Comparison of ENCODE assay signal across 1 cellular context in the genomic region with DNA sequence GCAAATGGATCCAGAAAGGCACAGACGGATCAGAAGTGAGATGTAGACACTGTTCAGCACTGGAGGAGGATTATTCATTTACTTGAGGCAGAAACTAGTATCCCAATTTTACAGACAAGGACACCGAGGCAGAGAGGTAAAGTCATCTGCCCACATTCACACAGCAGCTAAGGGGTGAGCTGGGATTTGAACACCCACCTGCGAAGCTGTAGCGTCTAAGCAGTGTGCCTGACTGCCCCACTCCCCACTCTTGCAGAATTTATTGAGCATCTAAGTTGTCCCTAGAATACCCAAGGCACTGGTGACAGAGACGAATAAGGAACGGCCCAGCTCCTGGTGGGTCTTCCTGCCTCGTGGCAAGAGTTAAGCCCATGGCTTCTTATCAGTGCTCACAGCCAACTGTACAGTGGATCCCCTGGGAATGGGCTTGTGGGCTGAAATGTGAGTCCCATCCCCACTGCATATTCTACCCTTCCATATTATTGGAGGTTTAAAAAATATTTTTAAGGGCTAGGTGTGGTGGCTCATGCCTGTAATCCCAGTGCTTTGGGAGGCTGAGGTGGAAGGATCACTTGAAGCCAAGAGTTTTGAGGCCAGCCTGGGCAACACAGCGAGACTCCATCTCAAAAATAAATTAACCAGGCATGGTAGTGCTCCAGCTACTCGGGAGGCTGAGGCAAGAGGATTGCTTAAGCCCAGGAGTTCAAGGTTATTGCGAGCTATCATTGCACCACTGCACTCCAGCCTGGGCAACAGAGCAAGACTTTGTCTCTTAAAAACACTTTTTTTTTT.
TF ChIP-seq lines count a peak whose summit lies in the region.

No MANE protein-coding gene starts in this region.

TF ChIP-seq in HepG2, 621 proteins besides CTCF, POLR2A, EP300 and RAD21 (continued from another document and continues in another):
- TF ChIP-seq, protein P1, sequence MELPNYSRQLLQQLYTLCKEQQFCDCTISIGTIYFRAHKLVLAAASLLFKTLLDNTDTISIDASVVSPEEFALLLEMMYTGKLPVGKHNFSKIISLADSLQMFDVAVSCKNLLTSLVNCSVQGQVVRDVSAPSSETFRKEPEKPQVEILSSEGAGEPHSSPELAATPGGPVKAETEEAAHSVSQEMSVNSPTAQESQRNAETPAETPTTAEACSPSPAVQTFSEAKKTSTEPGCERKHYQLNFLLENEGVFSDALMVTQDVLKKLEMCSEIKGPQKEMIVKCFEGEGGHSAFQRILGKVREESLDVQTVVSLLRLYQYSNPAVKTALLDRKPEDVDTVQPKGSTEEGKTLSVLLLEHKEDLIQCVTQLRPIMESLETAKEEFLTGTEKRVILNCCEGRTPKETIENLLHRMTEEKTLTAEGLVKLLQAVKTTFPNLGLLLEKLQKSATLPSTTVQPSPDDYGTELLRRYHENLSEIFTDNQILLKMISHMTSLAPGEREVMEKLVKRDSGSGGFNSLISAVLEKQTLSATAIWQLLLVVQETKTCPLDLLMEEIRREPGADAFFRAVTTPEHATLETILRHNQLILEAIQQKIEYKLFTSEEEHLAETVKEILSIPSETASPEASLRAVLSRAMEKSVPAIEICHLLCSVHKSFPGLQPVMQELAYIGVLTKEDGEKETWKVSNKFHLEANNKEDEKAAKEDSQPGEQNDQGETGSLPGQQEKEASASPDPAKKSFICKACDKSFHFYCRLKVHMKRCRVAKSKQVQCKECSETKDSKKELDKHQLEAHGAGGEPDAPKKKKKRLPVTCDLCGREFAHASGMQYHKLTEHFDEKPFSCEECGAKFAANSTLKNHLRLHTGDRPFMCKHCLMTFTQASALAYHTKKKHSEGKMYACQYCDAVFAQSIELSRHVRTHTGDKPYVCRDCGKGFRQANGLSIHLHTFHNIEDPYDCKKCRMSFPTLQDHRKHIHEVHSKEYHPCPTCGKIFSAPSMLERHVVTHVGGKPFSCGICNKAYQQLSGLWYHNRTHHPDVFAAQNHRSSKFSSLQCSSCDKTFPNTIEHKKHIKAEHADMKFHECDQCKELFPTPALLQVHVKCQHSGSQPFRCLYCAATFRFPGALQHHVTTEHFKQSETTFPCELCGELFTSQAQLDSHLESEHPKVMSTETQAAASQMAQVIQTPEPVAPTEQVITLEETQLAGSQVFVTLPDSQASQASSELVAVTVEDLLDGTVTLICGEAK (IDR thresholded peaks at IDR 0.05) = no peak
- TF ChIP-seq, protein P1 (CRISPR knock-in tag; IDR thresholded peaks at IDR 0.05) = no peak
- TF ChIP-seq, protein P2, sequence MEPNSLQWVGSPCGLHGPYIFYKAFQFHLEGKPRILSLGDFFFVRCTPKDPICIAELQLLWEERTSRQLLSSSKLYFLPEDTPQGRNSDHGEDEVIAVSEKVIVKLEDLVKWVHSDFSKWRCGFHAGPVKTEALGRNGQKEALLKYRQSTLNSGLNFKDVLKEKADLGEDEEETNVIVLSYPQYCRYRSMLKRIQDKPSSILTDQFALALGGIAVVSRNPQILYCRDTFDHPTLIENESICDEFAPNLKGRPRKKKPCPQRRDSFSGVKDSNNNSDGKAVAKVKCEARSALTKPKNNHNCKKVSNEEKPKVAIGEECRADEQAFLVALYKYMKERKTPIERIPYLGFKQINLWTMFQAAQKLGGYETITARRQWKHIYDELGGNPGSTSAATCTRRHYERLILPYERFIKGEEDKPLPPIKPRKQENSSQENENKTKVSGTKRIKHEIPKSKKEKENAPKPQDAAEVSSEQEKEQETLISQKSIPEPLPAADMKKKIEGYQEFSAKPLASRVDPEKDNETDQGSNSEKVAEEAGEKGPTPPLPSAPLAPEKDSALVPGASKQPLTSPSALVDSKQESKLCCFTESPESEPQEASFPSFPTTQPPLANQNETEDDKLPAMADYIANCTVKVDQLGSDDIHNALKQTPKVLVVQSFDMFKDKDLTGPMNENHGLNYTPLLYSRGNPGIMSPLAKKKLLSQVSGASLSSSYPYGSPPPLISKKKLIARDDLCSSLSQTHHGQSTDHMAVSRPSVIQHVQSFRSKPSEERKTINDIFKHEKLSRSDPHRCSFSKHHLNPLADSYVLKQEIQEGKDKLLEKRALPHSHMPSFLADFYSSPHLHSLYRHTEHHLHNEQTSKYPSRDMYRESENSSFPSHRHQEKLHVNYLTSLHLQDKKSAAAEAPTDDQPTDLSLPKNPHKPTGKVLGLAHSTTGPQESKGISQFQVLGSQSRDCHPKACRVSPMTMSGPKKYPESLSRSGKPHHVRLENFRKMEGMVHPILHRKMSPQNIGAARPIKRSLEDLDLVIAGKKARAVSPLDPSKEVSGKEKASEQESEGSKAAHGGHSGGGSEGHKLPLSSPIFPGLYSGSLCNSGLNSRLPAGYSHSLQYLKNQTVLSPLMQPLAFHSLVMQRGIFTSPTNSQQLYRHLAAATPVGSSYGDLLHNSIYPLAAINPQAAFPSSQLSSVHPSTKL (CRISPR knock-in tag; IDR thresholded peaks at IDR 0.05) = peak; percentile 56
- TF ChIP-seq NCOR1 (IDR thresholded peaks at IDR 0.05; ENCODE audit: borderline replicate concordance, low read length) (peak; percentile 47; the same call in 1 of the 2 replicates), NR2C2 (CRISPR knock-in tag; IDR thresholded peaks at IDR 0.05; ENCODE audit: borderline replicate concordance) (peak; percentile 66; the same call in 1 of the 2 replicates), ZNF263 (CRISPR knock-in tag; IDR thresholded peaks at IDR 0.05) (peak; percentile 81), STAT5B (CRISPR knock-in tag; IDR thresholded peaks at IDR 0.05) (no peak), GATAD2A (CRISPR knock-in tag; IDR thresholded peaks at IDR 0.05) (peak; percentile 60), CEBPB (IDR thresholded peaks at IDR 0.05; ENCODE audit: borderline replicate concordance, low read depth, low read length) (peak; percentile 89), ZNF343 (CRISPR knock-in tag; IDR thresholded peaks at IDR 0.05) (no peak; the same call in 1 of the 2 replicates), ZNF879 (CRISPR knock-in tag; IDR thresholded peaks at IDR 0.05) (no peak), NAIF1 (CRISPR knock-in tag; IDR thresholded peaks at IDR 0.05; ENCODE audit: borderline replicate concordance) (no peak), RXRB (CRISPR knock-in tag; IDR thresholded peaks at IDR 0.05; ENCODE audit: borderline replicate concordance) (peak; percentile 21; the same call in 1 of the 2 replicates), ZNF10 (CRISPR knock-in tag; IDR thresholded peaks at IDR 0.05; ENCODE audit: borderline replicate concordance, low read depth) (no peak), ZNF121 (CRISPR knock-in tag; IDR thresholded peaks at IDR 0.05) (peak; percentile 99), MIER3 (CRISPR knock-in tag; IDR thresholded peaks at IDR 0.05; ENCODE audit: borderline replicate concordance) (no peak), SSRP1 (CRISPR knock-in tag; IDR thresholded peaks at IDR 0.05) (0 out of 2 replicates have a peak, but pooled peaks have one; percentile 34)
- TF ChIP-seq, protein P3, sequence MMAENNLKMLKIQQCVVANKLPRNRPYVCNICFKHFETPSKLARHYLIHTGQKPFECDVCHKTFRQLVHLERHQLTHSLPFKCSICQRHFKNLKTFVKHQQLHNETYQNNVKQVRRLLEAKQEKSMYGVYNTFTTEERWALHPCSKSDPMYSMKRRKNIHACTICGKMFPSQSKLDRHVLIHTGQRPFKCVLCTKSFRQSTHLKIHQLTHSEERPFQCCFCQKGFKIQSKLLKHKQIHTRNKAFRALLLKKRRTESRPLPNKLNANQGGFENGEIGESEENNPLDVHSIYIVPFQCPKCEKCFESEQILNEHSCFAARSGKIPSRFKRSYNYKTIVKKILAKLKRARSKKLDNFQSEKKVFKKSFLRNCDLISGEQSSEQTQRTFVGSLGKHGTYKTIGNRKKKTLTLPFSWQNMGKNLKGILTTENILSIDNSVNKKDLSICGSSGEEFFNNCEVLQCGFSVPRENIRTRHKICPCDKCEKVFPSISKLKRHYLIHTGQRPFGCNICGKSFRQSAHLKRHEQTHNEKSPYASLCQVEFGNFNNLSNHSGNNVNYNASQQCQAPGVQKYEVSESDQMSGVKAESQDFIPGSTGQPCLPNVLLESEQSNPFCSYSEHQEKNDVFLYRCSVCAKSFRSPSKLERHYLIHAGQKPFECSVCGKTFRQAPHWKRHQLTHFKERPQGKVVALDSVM (CRISPR knock-in tag; IDR thresholded peaks at IDR 0.05) = peak; percentile 95
- TF ChIP-seq, protein P4, sequence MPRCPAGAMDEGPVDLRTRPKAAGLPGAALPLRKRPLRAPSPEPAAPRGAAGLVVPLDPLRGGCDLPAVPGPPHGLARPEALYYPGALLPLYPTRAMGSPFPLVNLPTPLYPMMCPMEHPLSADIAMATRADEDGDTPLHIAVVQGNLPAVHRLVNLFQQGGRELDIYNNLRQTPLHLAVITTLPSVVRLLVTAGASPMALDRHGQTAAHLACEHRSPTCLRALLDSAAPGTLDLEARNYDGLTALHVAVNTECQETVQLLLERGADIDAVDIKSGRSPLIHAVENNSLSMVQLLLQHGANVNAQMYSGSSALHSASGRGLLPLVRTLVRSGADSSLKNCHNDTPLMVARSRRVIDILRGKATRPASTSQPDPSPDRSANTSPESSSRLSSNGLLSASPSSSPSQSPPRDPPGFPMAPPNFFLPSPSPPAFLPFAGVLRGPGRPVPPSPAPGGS (CRISPR knock-in tag; IDR thresholded peaks at IDR 0.05) = no peak
- TF ChIP-seq, protein P5, sequence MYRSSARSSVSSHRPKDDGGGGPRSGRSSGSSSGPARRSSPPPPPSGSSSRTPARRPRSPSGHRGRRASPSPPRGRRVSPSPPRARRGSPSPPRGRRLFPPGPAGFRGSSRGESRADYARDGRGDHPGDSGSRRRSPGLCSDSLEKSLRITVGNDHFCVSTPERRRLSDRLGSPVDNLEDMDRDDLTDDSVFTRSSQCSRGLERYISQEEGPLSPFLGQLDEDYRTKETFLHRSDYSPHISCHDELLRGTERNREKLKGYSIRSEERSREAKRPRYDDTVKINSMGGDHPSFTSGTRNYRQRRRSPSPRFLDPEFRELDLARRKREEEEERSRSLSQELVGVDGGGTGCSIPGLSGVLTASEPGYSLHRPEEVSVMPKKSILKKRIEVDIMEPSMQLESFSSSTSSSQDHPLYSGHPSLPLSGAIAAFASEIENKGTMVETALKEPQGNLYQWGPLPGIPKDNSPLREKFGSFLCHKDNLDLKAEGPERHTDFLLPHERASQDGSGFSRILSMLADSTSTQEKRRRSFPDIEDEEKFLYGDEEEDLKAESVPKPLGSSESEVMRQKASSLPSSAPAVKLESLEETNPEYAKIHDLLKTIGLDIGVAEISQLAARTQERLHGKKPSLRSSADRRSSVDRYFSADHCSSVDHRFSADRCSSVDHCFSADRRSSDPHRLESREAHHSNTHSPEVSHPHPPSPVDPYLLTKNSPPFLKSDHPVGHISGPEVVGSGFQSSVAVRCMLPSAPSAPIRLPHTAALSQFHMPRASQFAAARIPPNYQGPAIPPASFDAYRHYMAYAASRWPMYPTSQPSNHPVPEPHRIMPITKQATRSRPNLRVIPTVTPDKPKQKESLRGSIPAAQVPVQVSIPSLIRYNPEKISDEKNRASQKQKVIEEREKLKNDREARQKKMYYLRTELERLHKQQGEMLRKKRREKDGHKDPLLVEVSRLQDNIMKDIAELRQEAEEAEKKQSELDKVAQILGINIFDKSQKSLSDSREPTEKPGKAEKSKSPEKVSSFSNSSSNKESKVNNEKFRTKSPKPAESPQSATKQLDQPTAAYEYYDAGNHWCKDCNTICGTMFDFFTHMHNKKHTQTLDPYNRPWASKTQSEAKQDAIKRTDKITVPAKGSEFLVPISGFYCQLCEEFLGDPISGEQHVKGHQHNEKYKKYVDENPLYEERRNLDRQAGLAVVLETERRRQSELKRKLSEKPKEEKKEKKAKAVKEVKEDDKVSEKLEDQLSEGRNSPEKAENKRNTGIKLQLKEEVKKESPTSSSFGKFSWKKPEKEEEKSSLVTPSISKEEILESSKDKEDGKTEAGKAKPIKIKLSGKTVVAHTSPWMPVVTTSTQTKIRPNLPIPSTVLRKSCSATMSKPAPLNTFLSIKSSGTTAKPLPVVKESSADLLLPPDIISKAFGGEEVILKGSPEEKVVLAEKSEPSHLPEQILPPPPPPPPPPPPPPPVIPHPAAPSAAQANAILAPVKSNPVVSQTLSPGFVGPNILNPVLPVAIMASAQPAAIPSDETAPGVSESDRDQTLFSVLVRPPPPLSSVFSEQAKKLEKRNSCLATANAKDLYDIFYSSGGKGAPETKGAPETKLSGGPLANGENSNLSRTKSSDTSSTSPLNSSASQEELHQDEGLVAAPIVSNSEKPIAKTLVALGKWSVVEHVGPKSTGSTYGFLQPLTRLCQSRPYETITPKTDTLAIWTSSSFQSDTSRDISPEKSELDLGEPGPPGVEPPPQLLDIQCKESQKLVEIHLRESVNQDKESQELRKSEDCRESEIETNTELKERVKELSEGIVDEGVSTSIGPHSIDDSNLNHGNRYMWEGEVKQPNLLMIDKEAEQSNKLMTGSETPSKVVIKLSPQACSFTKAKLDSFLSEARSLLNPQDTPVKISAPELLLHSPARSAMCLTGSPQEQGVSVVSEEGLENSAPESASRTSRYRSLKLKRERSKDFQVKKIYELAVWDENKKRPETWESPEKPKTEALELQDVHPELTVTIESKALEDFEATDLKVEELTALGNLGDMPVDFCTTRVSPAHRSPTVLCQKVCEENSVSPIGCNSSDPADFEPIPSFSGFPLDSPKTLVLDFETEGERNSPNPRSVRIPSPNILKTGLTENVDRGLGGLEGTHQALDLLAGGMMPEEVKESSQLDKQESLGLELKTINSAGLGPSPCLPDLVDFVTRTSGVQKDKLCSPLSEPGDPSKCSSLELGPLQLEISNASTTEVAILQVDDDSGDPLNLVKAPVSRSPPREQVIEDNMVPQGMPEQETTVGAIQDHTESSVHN (CRISPR knock-in tag; IDR thresholded peaks at IDR 0.05) = 0 out of 2 replicates have a peak, but pooled peaks have one; percentile 49
